ENCODE assay signal across 2 cellular contexts in the genomic region with DNA sequence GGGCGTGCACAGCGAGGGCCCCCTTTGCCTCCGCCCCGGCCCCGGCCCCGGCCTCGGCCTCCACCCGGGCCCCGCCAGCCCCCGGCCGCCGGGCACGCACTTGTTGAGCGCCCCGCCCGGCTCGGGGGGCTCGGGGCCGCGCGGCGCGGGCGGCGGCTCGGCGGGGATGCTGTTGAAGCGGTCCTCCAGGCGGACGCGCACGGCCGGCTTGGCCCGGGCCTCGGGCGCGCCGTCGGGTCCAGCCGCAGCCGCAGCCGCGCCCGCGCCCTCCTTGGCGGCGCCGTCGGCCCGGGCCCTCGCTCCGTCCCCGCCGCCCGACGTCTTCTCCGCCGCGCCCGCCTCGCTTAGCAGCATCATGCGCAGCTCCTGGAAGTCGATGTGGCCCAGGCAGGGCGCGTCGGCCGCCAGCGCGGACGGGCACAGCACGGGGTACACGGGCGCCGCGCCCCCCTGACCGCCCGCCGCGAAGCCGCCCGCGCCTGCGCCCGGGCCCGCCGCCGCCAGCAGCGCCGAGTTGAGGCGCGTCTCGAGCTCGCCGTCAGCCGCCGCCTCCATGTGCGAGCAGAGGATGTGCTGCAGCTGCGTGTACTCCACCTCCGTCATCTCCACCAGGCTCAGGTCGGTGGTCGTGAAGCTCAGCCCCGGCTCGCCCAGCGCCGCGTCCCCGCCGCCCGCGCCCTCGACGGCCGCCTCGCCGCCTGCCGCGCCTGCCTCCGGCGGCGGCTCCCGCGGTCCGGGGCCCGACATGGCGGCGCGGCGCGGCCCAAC.
TF ChIP-seq lines count a peak whose summit lies in the region.

No MANE protein-coding gene starts in this region.

TF ChIP-seq in K562, 482 proteins besides CTCF, POLR2A, EP300 and RAD21 (continues in another document):
- TF ChIP-seq ZNF24 (IDR thresholded peaks at IDR 0.05) = peak; percentile 15; the same call in 1 of the 2 replicates
- no peak for TF ChIP-seq NFYB (IDR thresholded peaks at IDR 0.05; ENCODE audit: extremely low read depth, insufficient read length)
- no peak for TF ChIP-seq MAZ (CRISPR knock-in tag; conservative IDR thresholded peaks at IDR 0.05 in 1 of 2, IDR thresholded peaks at IDR 0.05 in 1 of 2)
- no peak for TF ChIP-seq CLOCK (CRISPR knock-in tag; IDR thresholded peaks at IDR 0.05; ENCODE audit: borderline replicate concordance)
- TF ChIP-seq, protein P1, sequence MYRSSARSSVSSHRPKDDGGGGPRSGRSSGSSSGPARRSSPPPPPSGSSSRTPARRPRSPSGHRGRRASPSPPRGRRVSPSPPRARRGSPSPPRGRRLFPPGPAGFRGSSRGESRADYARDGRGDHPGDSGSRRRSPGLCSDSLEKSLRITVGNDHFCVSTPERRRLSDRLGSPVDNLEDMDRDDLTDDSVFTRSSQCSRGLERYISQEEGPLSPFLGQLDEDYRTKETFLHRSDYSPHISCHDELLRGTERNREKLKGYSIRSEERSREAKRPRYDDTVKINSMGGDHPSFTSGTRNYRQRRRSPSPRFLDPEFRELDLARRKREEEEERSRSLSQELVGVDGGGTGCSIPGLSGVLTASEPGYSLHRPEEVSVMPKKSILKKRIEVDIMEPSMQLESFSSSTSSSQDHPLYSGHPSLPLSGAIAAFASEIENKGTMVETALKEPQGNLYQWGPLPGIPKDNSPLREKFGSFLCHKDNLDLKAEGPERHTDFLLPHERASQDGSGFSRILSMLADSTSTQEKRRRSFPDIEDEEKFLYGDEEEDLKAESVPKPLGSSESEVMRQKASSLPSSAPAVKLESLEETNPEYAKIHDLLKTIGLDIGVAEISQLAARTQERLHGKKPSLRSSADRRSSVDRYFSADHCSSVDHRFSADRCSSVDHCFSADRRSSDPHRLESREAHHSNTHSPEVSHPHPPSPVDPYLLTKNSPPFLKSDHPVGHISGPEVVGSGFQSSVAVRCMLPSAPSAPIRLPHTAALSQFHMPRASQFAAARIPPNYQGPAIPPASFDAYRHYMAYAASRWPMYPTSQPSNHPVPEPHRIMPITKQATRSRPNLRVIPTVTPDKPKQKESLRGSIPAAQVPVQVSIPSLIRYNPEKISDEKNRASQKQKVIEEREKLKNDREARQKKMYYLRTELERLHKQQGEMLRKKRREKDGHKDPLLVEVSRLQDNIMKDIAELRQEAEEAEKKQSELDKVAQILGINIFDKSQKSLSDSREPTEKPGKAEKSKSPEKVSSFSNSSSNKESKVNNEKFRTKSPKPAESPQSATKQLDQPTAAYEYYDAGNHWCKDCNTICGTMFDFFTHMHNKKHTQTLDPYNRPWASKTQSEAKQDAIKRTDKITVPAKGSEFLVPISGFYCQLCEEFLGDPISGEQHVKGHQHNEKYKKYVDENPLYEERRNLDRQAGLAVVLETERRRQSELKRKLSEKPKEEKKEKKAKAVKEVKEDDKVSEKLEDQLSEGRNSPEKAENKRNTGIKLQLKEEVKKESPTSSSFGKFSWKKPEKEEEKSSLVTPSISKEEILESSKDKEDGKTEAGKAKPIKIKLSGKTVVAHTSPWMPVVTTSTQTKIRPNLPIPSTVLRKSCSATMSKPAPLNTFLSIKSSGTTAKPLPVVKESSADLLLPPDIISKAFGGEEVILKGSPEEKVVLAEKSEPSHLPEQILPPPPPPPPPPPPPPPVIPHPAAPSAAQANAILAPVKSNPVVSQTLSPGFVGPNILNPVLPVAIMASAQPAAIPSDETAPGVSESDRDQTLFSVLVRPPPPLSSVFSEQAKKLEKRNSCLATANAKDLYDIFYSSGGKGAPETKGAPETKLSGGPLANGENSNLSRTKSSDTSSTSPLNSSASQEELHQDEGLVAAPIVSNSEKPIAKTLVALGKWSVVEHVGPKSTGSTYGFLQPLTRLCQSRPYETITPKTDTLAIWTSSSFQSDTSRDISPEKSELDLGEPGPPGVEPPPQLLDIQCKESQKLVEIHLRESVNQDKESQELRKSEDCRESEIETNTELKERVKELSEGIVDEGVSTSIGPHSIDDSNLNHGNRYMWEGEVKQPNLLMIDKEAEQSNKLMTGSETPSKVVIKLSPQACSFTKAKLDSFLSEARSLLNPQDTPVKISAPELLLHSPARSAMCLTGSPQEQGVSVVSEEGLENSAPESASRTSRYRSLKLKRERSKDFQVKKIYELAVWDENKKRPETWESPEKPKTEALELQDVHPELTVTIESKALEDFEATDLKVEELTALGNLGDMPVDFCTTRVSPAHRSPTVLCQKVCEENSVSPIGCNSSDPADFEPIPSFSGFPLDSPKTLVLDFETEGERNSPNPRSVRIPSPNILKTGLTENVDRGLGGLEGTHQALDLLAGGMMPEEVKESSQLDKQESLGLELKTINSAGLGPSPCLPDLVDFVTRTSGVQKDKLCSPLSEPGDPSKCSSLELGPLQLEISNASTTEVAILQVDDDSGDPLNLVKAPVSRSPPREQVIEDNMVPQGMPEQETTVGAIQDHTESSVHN (IDR thresholded peaks at IDR 0.05; ENCODE audit: borderline replicate concordance in 1 of 2, low read depth in 1 of 2) = no peak
- peak; percentile 48 for TF ChIP-seq SAP30 (IDR thresholded peaks at IDR 0.05; ENCODE audit: borderline replicate concordance, insufficient read depth, low read depth, low read length, poor library complexity, severe bottlenecking)
- TF ChIP-seq NFIC (IDR thresholded peaks at IDR 0.05) = peak; percentile 23; the same call in 1 of the 2 replicates
- TF ChIP-seq, protein P2, sequence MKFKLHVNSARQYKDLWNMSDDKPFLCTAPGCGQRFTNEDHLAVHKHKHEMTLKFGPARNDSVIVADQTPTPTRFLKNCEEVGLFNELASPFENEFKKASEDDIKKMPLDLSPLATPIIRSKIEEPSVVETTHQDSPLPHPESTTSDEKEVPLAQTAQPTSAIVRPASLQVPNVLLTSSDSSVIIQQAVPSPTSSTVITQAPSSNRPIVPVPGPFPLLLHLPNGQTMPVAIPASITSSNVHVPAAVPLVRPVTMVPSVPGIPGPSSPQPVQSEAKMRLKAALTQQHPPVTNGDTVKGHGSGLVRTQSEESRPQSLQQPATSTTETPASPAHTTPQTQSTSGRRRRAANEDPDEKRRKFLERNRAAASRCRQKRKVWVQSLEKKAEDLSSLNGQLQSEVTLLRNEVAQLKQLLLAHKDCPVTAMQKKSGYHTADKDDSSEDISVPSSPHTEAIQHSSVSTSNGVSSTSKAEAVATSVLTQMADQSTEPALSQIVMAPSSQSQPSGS (CRISPR knock-in tag; IDR thresholded peaks at IDR 0.05) = no peak
- peak; percentile 69; the same call in 1 of the 2 replicates for TF ChIP-seq CTBP1 (IDR thresholded peaks at IDR 0.05; ENCODE audit: borderline replicate concordance)
- no peak for TF ChIP-seq ZEB2 (IDR thresholded peaks at IDR 0.05)
- no peak for TF ChIP-seq SRSF1 (IDR thresholded peaks at IDR 0.05; ENCODE audit: low read depth, low read length)

TF ChIP-seq in HepG2, 621 proteins besides CTCF, POLR2A, EP300 and RAD21 (continues in another document):
- TF ChIP-seq SIX1 (CRISPR knock-in tag; IDR thresholded peaks at IDR 0.05; ENCODE audit: borderline replicate concordance) (no peak), ZNF687 (CRISPR knock-in tag; IDR thresholded peaks at IDR 0.05) (no peak; the same call in 1 of the 2 replicates), FOXK1 (CRISPR knock-in tag; IDR thresholded peaks at IDR 0.05; ENCODE audit: borderline replicate concordance, low read depth) (no peak), NFE2 (CRISPR knock-in tag; IDR thresholded peaks at IDR 0.05) (no peak), SIN3A (IDR thresholded peaks at IDR 0.05; ENCODE audit: borderline replicate concordance, low read depth, low read length) (peak; percentile 30; the same call in 1 of the 2 replicates), ZMAT3 (CRISPR knock-in tag; conservative IDR thresholded peaks at IDR 0.05) (peak; percentile 70; the same call in 1 of the 2 replicates), ZNF598 (CRISPR knock-in tag; IDR thresholded peaks at IDR 0.05; ENCODE audit: borderline replicate concordance) (no peak), IRF9 (CRISPR knock-in tag; IDR thresholded peaks at IDR 0.05; ENCODE audit: borderline replicate concordance) (no peak), NR2F1 (CRISPR knock-in tag; IDR thresholded peaks at IDR 0.05) (no peak), TMF1 (CRISPR knock-in tag; IDR thresholded peaks at IDR 0.05; ENCODE audit: low read depth) (peak; percentile 85), SP4 (CRISPR knock-in tag; IDR thresholded peaks at IDR 0.05) (no peak), MATR3 (CRISPR knock-in tag; IDR thresholded peaks at IDR 0.05) (no peak), GPN1 (CRISPR knock-in tag; IDR thresholded peaks at IDR 0.05; ENCODE audit: borderline replicate concordance) (no peak; the same call in 1 of the 2 replicates), DMAP1 (CRISPR knock-in tag; IDR thresholded peaks at IDR 0.05) (no peak), ZNF33A (CRISPR knock-in tag; IDR thresholded peaks at IDR 0.05; ENCODE audit: borderline replicate concordance) (no peak), SRSF1 (optimal IDR thresholded peaks at IDR 0.05; ENCODE audit: low read depth, low read length) (no peak), MBD4 (IDR thresholded peaks at IDR 0.05; ENCODE audit: borderline replicate concordance, low read length) (no peak), SKI (IDR thresholded peaks at IDR 0.05; ENCODE audit: partially characterized antibody) (peak; percentile 82), ZNF510 (CRISPR knock-in tag; IDR thresholded peaks at IDR 0.05; ENCODE audit: low read depth) (no peak; the same call in 1 of the 2 replicates), ZFX (CRISPR knock-in tag; IDR thresholded peaks at IDR 0.05; ENCODE audit: low read depth) (no peak), TBP (CRISPR knock-in tag; IDR thresholded peaks at IDR 0.05) (no peak), SMAD1 (CRISPR knock-in tag; IDR thresholded peaks at IDR 0.05; ENCODE audit: borderline replicate concordance, low read depth) (no peak), ZNF501 (CRISPR knock-in tag; IDR thresholded peaks at IDR 0.05) (no peak)
- TF ChIP-seq, protein P3, sequence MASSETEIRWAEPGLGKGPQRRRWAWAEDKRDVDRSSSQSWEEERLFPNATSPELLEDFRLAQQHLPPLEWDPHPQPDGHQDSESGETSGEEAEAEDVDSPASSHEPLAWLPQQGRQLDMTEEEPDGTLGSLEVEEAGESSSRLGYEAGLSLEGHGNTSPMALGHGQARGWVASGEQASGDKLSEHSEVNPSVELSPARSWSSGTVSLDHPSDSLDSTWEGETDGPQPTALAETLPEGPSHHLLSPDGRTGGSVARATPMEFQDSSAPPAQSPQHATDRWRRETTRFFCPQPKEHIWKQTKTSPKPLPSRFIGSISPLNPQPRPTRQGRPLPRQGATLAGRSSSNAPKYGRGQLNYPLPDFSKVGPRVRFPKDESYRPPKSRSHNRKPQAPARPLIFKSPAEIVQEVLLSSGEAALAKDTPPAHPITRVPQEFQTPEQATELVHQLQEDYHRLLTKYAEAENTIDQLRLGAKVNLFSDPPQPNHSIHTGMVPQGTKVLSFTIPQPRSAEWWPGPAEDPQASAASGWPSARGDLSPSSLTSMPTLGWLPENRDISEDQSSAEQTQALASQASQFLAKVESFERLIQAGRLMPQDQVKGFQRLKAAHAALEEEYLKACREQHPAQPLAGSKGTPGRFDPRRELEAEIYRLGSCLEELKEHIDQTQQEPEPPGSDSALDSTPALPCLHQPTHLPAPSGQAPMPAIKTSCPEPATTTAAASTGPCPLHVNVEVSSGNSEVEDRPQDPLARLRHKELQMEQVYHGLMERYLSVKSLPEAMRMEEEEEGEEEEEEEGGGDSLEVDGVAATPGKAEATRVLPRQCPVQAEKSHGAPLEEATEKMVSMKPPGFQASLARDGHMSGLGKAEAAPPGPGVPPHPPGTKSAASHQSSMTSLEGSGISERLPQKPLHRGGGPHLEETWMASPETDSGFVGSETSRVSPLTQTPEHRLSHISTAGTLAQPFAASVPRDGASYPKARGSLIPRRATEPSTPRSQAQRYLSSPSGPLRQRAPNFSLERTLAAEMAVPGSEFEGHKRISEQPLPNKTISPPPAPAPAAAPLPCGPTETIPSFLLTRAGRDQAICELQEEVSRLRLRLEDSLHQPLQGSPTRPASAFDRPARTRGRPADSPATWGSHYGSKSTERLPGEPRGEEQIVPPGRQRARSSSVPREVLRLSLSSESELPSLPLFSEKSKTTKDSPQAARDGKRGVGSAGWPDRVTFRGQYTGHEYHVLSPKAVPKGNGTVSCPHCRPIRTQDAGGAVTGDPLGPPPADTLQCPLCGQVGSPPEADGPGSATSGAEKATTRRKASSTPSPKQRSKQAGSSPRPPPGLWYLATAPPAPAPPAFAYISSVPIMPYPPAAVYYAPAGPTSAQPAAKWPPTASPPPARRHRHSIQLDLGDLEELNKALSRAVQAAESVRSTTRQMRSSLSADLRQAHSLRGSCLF (CRISPR knock-in tag; IDR thresholded peaks at IDR 0.05; ENCODE audit: borderline replicate concordance) = no peak
- TF ChIP-seq, protein P4, sequence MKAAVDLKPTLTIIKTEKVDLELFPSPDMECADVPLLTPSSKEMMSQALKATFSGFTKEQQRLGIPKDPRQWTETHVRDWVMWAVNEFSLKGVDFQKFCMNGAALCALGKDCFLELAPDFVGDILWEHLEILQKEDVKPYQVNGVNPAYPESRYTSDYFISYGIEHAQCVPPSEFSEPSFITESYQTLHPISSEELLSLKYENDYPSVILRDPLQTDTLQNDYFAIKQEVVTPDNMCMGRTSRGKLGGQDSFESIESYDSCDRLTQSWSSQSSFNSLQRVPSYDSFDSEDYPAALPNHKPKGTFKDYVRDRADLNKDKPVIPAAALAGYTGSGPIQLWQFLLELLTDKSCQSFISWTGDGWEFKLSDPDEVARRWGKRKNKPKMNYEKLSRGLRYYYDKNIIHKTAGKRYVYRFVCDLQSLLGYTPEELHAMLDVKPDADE (CRISPR knock-in tag; IDR thresholded peaks at IDR 0.05) = 0 out of 2 replicates have a peak, but pooled peaks have one; percentile 41
